8 cellular contexts compared by ENCODE assay signal in genomic region chr10:89838002-89838615, GRCh38.
DNase-seq lines count a peak whose midpoint lies in the region; ATAC-seq and TF ChIP-seq lines count a peak whose summit lies in the region.

No MANE protein-coding gene starts in this region.

- no peaks in the 10 kb centered on the region for H3K36me3 ChIP-seq in fibroblast of lung (ENCODE audit: control insufficient read depth, insufficient read depth, low read length)

- ATAC-seq in HG03175 (IDR thresholded peaks at IDR 0.05; ENCODE audit: unreplicated experiment) (no peak), HG02884 (IDR thresholded peaks at IDR 0.05; ENCODE audit: unreplicated experiment) (no peak)

- H3K9ac ChIP-seq in fibroblast of lung (ENCODE audit: insufficient read depth, low read length), result no peak overlapping the region

- H3K27ac ChIP-seq in fibroblast of lung (ENCODE audit: insufficient read depth, low read length), result no peak overlapping the region

- no peaks in the 10 kb centered on the region for H3K4me1 ChIP-seq in fibroblast of lung (ENCODE audit: control insufficient read depth, extremely low read depth, insufficient read depth, low read length)

- peak overlapping the region; percentile 54 for H2AFZ ChIP-seq in fibroblast of lung (ENCODE audit: low read length)

- H3K9me3 ChIP-seq in fibroblast of lung (ENCODE audit: control insufficient read depth, insufficient read depth, low read depth, low read length), result no peaks in the 10 kb centered on the region

- peak overlapping the region; percentile 96 for H3K4me2 ChIP-seq in fibroblast of lung (ENCODE audit: extremely low read depth, insufficient read depth, low read length)

- DNase-seq in DMS53 (lab: John Stamatoyannopoulos, UW) (peak; percentile 67), NCI-H69 (lab: John Stamatoyannopoulos, UW) (peak; percentile 58), fibroblast of lung (ENCODE audit: low read depth in 2 of 2) (peak in 1 of 2 donors; percentile 8), retinal pigment epithelial cell (ENCODE audit: low read depth) (no peak), GM20000 (ENCODE audit: low spot score) (no peak)
- DNase-seq in stimulated activated CD4-positive, alpha-beta T cell treated with anti-CD3 and anti-CD28 coated beads, Interleukin-1b, Interleukin-23, amount 100 ng/mL, for 48 hours, result no peak

- TF ChIP-seq CTCF in fibroblast of lung (conservative IDR thresholded peaks at IDR 0.05 in 1 of 2, IDR thresholded peaks at IDR 0.05 in 1 of 2; ENCODE audit: low read depth in 1 of 2, low read length in 2 of 2), result no peak
- TF ChIP-seq CTCF in retinal pigment epithelial cell (conservative IDR thresholded peaks at IDR 0.05; ENCODE audit: low read depth, low read length), result no peak
- no peak for TF ChIP-seq CTCF in GM20000 (IDR thresholded peaks at IDR 0.05; ENCODE audit: extremely low read depth, missing control alignments)

- no peaks in the 10 kb centered on the region for H3K79me2 ChIP-seq in fibroblast of lung (ENCODE audit: control insufficient read depth, insufficient read depth, low read length)

- H4K20me1 ChIP-seq in fibroblast of lung (ENCODE audit: control insufficient read depth, extremely low read depth, insufficient read depth, low read length), result no peaks in the 10 kb centered on the region

- H3K4me3 ChIP-seq in fibroblast of lung (replicated peaks in 1 of 4; ENCODE audit: control extremely low read depth in 1 of 4, insufficient read depth in 1 of 4, low read depth in 3 of 4, low read length in 4 of 4) (peak overlapping the region in 2 of 4 experiments; percentile 48 to 59), retinal pigment epithelial cell (ENCODE audit: low read length) (peak overlapping the region; percentile 56)

- no peaks in the 10 kb centered on the region for H3K27me3 ChIP-seq in fibroblast of lung (ENCODE audit: control insufficient read depth, insufficient read depth, low read length)

Comparison
In these comparisons a context has a peak if more than half of its experiments do, and no peak if none do; other contexts are left out.
1. DNase-seq: peak in DMS53 (single experiment) and NCI-H69 (single experiment); none in retinal pigment epithelial cell (single experiment), GM20000 (single experiment) and stimulated activated CD4-positive, alpha-beta T cell treated with anti-CD3 and anti-CD28 coated beads, Interleukin-1b, Interleukin-23, amount 100 ng/mL, for 48 hours (single experiment).